17 cellular contexts compared by ENCODE assay signal in genomic region chr1:212710566-212710965, GRCh38. TPM values are rescaled to one million over a fixed set of nuclear protein-coding genes. Genes with fewer than 3 reads are reported as not detected.
A peak's percentile ranks its signal among the peaks of the same experiment; 100 is the strongest.
DNase-seq lines count a peak whose midpoint lies in the region; ATAC-seq and TF ChIP-seq lines count a peak whose summit lies in the region.
"Had no signal": no experiment of that assay in that cellular context is flagged by ENCODE, and none has a peak within 500 bp of the region (broad histone marks: within the 10 kb centered on the region; RNA-seq: fewer than 3 reads in every experiment).

No MANE protein-coding gene starts in this region.

- H3K27ac Mint-ChIP-seq in GM23338 (no peak overlapping the region), WTC11 (no peak overlapping the region)

- H3K4me2 ChIP-seq in GM23338 (no peak overlapping the region), neuronal stem cell (ENCODE audit: insufficient read depth, low read length, poor library complexity, severe bottlenecking) (no peak overlapping the region)

- H3K18ac ChIP-seq in neuronal stem cell (ENCODE audit: low read length), result no peak overlapping the region

- H3F3A ChIP-seq in GM23338 (replicated peaks; ENCODE audit: low read depth), result no peaks in the 10 kb centered on the region

- no peaks in the 10 kb centered on the region for H3K9me3 ChIP-seq in neuronal stem cell (replicated peaks in 1 of 2; ENCODE audit: control insufficient read depth in 2 of 2, insufficient read depth in 1 of 2, low read depth in 1 of 2, low read length in 2 of 2)
- H3K9me3 ChIP-seq: Caco-2 had no signal

- no peaks in the 10 kb centered on the region for H3K27me3 ChIP-seq in GM23338 (ENCODE audit: insufficient read depth)
- no peaks in the 10 kb centered on the region for H3K27me3 ChIP-seq in neuronal stem cell (ENCODE audit: control insufficient read depth in 3 of 3, insufficient read depth in 3 of 3, low read depth in 1 of 3, low read length in 3 of 3)

- no peaks in the 10 kb centered on the region for H3K79me1 ChIP-seq in neuronal stem cell (ENCODE audit: low read depth, low read length)

- no peaks in the 10 kb centered on the region for H3K79me2 ChIP-seq in GM23338 (replicated peaks; ENCODE audit: insufficient read depth)

- H2BK15ac ChIP-seq in neuronal stem cell (ENCODE audit: low read length), result no peak overlapping the region

- H3K36me3 ChIP-seq in GM23338 (ENCODE audit: insufficient read depth) (no peaks in the 10 kb centered on the region), neuronal stem cell (replicated peaks in 1 of 2; ENCODE audit: control insufficient read depth in 2 of 2, insufficient read depth in 2 of 2, low read length in 2 of 2) (no peaks in the 10 kb centered on the region)

- H3K36me3 Mint-ChIP-seq in GM23338 (ENCODE audit: low read depth), result no peaks in the 10 kb centered on the region
- H3K36me3 Mint-ChIP-seq in WTC11, result no peaks in the 10 kb centered on the region

- H3K27me3 Mint-ChIP-seq in GM23338 (ENCODE audit: insufficient read depth, low read depth, poor library complexity) (no peaks in the 10 kb centered on the region), WTC11 (ENCODE audit: low read depth) (peaks cover 5% of the 10 kb centered on the region)

- H2AFZ ChIP-seq in GM23338, result peak overlapping the region; percentile 94
- peak overlapping the region; percentile 16 for H2AFZ ChIP-seq in neuronal stem cell (ENCODE audit: low read length)

- H3K4me3 Mint-ChIP-seq in GM23338, result no peak overlapping the region
- no peak overlapping the region for H3K4me3 Mint-ChIP-seq in WTC11

- H3K4me1 Mint-ChIP-seq in GM23338 (peaks cover 5% of the 10 kb centered on the region), WTC11 (peaks cover 4% of the 10 kb centered on the region)

- DNase-seq in SIG-M5 treated with dmso at 0.1 percent for 504 hours (lab: John Stamatoyannopoulos, UW; ENCODE audit: unreplicated experiment), result peak; percentile 50
- no peak for DNase-seq in SIG-M5 (lab: John Stamatoyannopoulos, UW)
- DNase-seq in GM23338 (ENCODE audit: low spot score), result peak; percentile 16
- no peak for DNase-seq in WTC11 (ENCODE audit: low spot score)
- no peak for DNase-seq in neuronal stem cell (ENCODE audit: low spot score)
- no peak for DNase-seq in central memory CD4-positive, alpha-beta T cell
- DNase-seq: Caco-2; GOT3; KBM-7; NCI-H1105; NCI-H187; NCI-H69; NK-92 treated with Interleukin-12 subunit alpha and Interleukin-12 subunit beta, amount 100 ng/mL, for 24 hours; SHP77 had no signal

- no peak overlapping the region for H3K27ac ChIP-seq in GM23338 (ENCODE audit: low read depth)
- no peak overlapping the region for H3K27ac ChIP-seq in neuronal stem cell (replicated peaks; ENCODE audit: low read length)

- H2AK5ac ChIP-seq in neuronal stem cell (ENCODE audit: low read depth, low read length), result no peak overlapping the region

- H3K9me3 Mint-ChIP-seq in GM23338 (peaks cover 3% of the 10 kb centered on the region; the same call in 2 of the 3 replicates), WTC11 (peaks cover 6% of the 10 kb centered on the region)

- H4K8ac ChIP-seq in neuronal stem cell (ENCODE audit: low read depth, low read length), result no peak overlapping the region

- CTCF ChIA-PET in WTC11 (lab: Charles Lee), result interaction anchor here (0.8 to 1.0 kb wide), 2 partner anchors 39 to 253 kb away, joined by 3 to 7 read pairs; no protein-coding TSS in a partner anchor

- H4K91ac ChIP-seq in neuronal stem cell (ENCODE audit: low read depth, low read length, poor library complexity), result no peak overlapping the region

- POLR2A ChIA-PET in WTC11 (lab: Charles Lee), result no interaction called here

- H2BK5ac ChIP-seq in neuronal stem cell (ENCODE audit: low read length), result no peak overlapping the region

- no peak overlapping the region for H3K4me3 ChIP-seq in GM23338
- H3K4me3 ChIP-seq in neuronal stem cell (ENCODE audit: low read length in 2 of 2), result no peak overlapping the region

- H2BK120ac ChIP-seq in neuronal stem cell (ENCODE audit: low read depth, low read length), result no peak overlapping the region

- H3K4me1 ChIP-seq in GM23338 (ENCODE audit: insufficient read depth) (no peaks in the 10 kb centered on the region), neuronal stem cell (ENCODE audit: control insufficient read depth in 2 of 2, insufficient read depth in 1 of 2, low read depth in 1 of 2, low read length in 2 of 2) (peaks cover 2% of the 10 kb centered on the region in 2 donors)
- H3K4me1 ChIP-seq: Caco-2 had no signal

- no peak overlapping the region for H3K4ac ChIP-seq in neuronal stem cell (ENCODE audit: low read length)

- no peak overlapping the region for H2BK12ac ChIP-seq in neuronal stem cell (ENCODE audit: low read length)

- no peak overlapping the region for H3K9ac ChIP-seq in neuronal stem cell (ENCODE audit: low read depth, low read length, poor library complexity)

- TF ChIP-seq CTCF in GM23338 (conservative IDR thresholded peaks at IDR 0.05; ENCODE audit: low read depth in 2 of 2) (no peak), WTC11 (IDR thresholded peaks at IDR 0.05) (no peak)

- no peaks in the 10 kb centered on the region for H3K9me2 ChIP-seq in GM23338 (ENCODE audit: insufficient read depth)

- no peak overlapping the region for H3K14ac ChIP-seq in neuronal stem cell (ENCODE audit: low read length)

- no peak overlapping the region for H3K23ac ChIP-seq in neuronal stem cell (ENCODE audit: low read depth, low read length, poor library complexity)

- no peaks in the 10 kb centered on the region for H4K20me1 ChIP-seq in GM23338 (replicated peaks; ENCODE audit: insufficient read depth)

- ATAC-seq in GM23338 (peak; percentile 44; the same call in 2 of the 3 replicates), WTC11 (no peak), GM19467 (IDR thresholded peaks at IDR 0.05; ENCODE audit: unreplicated experiment) (no peak), GM21737 (IDR thresholded peaks at IDR 0.05; ENCODE audit: unreplicated experiment) (no peak)
- ATAC-seq: Panc1 had no signal

- WGBS in neuronal stem cell (ENCODE audit: extremely low coverage in 2 of 2, insufficient read length in 2 of 2, insufficient replicate concordance in 1 of 2), 2 donors, result no CpG with 5 or more reads among the region's 6 CpGs

TF ChIP-seq in GM23338, 12 proteins besides CTCF, POLR2A, EP300 and RAD21 (continues in another document):
- no peak for TF ChIP-seq EZH2 (IDR thresholded peaks at IDR 0.05; ENCODE audit: low read depth, unreplicated experiment)
- no peak for TF ChIP-seq ZNF331 (CRISPR knock-in tag; IDR thresholded peaks at IDR 0.05; ENCODE audit: low read depth)
- TF ChIP-seq EZH2phosphoT487 (IDR thresholded peaks at IDR 0.05; ENCODE audit: unreplicated experiment), result no peak

TF ChIP-seq in WTC11, 78 proteins besides CTCF, POLR2A, EP300 and RAD21:
- TF ChIP-seq ERG (CRISPR knock-in tag; IDR thresholded peaks at IDR 0.05) (no peak), USF2 (CRISPR knock-in tag; IDR thresholded peaks at IDR 0.05) (peak; percentile 55; the same call in 1 of the 2 replicates), USF1 (CRISPR knock-in tag; IDR thresholded peaks at IDR 0.05) (peak; percentile 48; the same call in 1 of the 2 replicates)
TF ChIP-seq in WTC11: peak in this region for 2.

RNA-seq across cellular contexts. Expression of gene BATF3, which starts 10.9 kb away (rescaled TPM):
- total RNA-seq in GM23338 (2014; rRNA removed; shearing (Covaris generic)), result 3.6 and 6.8 TPM in 2 replicates
- 7.8 and 8.6 TPM in 2 replicates for polyA plus RNA-seq in GM23338 (2016; fragmentation: Nextera tagmentation; extraction: Ambion mirVana)
- 3.9 to 6.1 TPM (median 3.9 TPM) in 3 replicates for total RNA-seq in WTC11 (2021)
- 1.5 TPM for polyA plus RNA-seq in neuronal stem cell (2013, experiment 1 of 2)
- 1.4 TPM for polyA plus RNA-seq in neuronal stem cell (2013, experiment 2 of 2)

Comparison
In these comparisons a context has a peak if more than half of its experiments do, and no peak if none do; other contexts are left out.
1. DNase-seq: peak in SIG-M5 treated with dmso at 0.1 percent for 504 hours (single experiment) and GM23338 (single experiment); none in SIG-M5 (single experiment), WTC11 (single experiment), neuronal stem cell (single experiment) and central memory CD4-positive, alpha-beta T cell (single experiment).